ENCODE assay signal across 10 cellular contexts in the genomic region with DNA sequence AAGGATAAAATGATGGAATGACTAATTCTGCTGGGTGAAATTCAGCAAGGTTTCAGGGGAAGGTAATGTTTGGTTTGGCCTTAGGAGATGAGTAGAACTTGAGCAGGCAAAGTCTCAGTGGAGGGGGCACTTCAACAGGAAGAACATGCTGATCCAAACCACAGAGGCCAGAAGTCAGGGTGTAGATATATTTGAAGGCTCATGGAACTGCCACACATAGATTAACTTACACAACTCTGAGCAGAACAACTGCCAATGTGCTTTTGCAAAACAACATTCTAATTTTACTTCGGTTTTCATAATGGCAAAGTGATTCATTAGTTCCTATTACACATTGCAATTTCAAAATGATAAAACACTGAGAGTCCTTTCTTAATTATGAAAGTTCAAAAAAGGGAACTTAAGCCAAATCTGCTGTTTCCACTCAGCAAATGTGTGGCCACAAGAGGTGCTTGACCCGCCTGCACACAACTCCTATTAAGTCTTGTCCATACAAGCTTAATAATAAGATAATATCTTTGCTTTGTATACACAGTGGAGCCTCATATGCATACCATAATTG.
A peak's percentile ranks its signal among the peaks of the same experiment; 100 is the strongest.
DNase-seq lines count a peak whose midpoint lies in the region; ATAC-seq, FAIRE-seq and TF ChIP-seq lines count a peak whose summit lies in the region.
"Had no signal": no experiment of that assay in that cellular context is flagged by ENCODE, and none has a peak within 500 bp of the region (broad histone marks: within the 10 kb centered on the region; RNA-seq: fewer than 3 reads in every experiment).

No MANE protein-coding gene starts in this region.

- no peak for TF ChIP-seq CTCF in astrocyte (IDR thresholded peaks at IDR 0.05; ENCODE audit: insufficient read depth, low read depth, low read length)
- no peak for TF ChIP-seq CTCF in CD8-positive, alpha-beta T cell (IDR thresholded peaks at IDR 0.05)

- no peaks in the 10 kb centered on the region for H3K4me1 Mint-ChIP-seq in activated naive CD4-positive, alpha-beta T cell treated with anti-CD3 and anti-CD28 coated beads, Interleukin-2, amount 10 ng/mL, durations not matched to agents 7 days and 5 days
- H3K4me1 Mint-ChIP-seq in astrocyte (ENCODE audit: low read depth, unreplicated experiment) = peaks cover 19% of the 10 kb centered on the region
- peaks cover 4% of the 10 kb centered on the region for H3K4me1 Mint-ChIP-seq in CD8-positive, alpha-beta T cell (ENCODE audit: low read depth)
- H3K4me1 Mint-ChIP-seq in CD8-positive, alpha-beta memory T cell = no peaks in the 10 kb centered on the region
- no peaks in the 10 kb centered on the region for H3K4me1 Mint-ChIP-seq in activated CD4-positive, alpha-beta memory T cell treated with anti-CD3 and anti-CD28 coated beads, Interleukin-2, amount 10 ng/mL, durations not matched to agents 7 days and 5 days

- H3K36me3 ChIP-seq in astrocyte (ENCODE audit: insufficient read depth, low read length) = no peaks in the 10 kb centered on the region
- H3K36me3 ChIP-seq in CD8-positive, alpha-beta T cell (ENCODE audit: insufficient read depth, low read length) = no peaks in the 10 kb centered on the region
- H3K36me3 ChIP-seq in CD8-positive, alpha-beta memory T cell (ENCODE audit: insufficient read depth, low read length) = no peaks in the 10 kb centered on the region
- H3K36me3 ChIP-seq: BLaER1 had no signal

- H3K4me3 ChIP-seq in astrocyte (ENCODE audit: insufficient read depth, low read depth, low read length) = no peak overlapping the region
- H3K4me3 ChIP-seq in CD8-positive, alpha-beta T cell (ENCODE audit: low read depth, low read length) = no peak overlapping the region
- H3K4me3 ChIP-seq in CD8-positive, alpha-beta memory T cell (ENCODE audit: low read length) = no peak overlapping the region
- H3K4me3 ChIP-seq: BLaER1 had no signal

- no peak for DNase-seq in activated naive CD4-positive, alpha-beta T cell treated with anti-CD3 and anti-CD28 coated beads, Interleukin-2, amount 50 U/mL, for 72 hours (ENCODE audit: low spot score in 2 of 2)
- DNase-seq in activated naive CD4-positive, alpha-beta T cell treated with anti-CD3 and anti-CD28 coated beads, Interleukin-2, amount 10 ng/mL, durations not matched to agents 7 days and 5 days = no peak
- DNase-seq in astrocyte (ENCODE audit: low read depth) (peak; percentile 99), sciatic nerve (ENCODE audit: low spot score) (no peak)
- DNase-seq in CD8-positive, alpha-beta T cell = no peak
- DNase-seq in CD8-positive, alpha-beta memory T cell = no peak
- DNase-seq in activated CD4-positive, alpha-beta memory T cell treated with anti-CD3 and anti-CD28 coated beads, Interleukin-2, amount 10 ng/mL, durations not matched to agents 7 days and 5 days = no peak

- no peaks in the 10 kb centered on the region for H3K9me3 Mint-ChIP-seq in activated naive CD4-positive, alpha-beta T cell treated with anti-CD3 and anti-CD28 coated beads, Interleukin-2, amount 50 U/mL, for 72 hours
- H3K9me3 Mint-ChIP-seq in activated naive CD4-positive, alpha-beta T cell treated with anti-CD3 and anti-CD28 coated beads, Interleukin-2, amount 10 ng/mL, durations not matched to agents 7 days and 5 days = no peaks in the 10 kb centered on the region
- no peaks in the 10 kb centered on the region for H3K9me3 Mint-ChIP-seq in astrocyte (ENCODE audit: unreplicated experiment)
- H3K9me3 Mint-ChIP-seq in CD8-positive, alpha-beta T cell = no peaks in the 10 kb centered on the region
- no peaks in the 10 kb centered on the region for H3K9me3 Mint-ChIP-seq in CD8-positive, alpha-beta memory T cell
- no peaks in the 10 kb centered on the region for H3K9me3 Mint-ChIP-seq in activated CD4-positive, alpha-beta memory T cell treated with anti-CD3 and anti-CD28 coated beads, Interleukin-2, amount 10 ng/mL, durations not matched to agents 7 days and 5 days

- H3K4me2 ChIP-seq in astrocyte (ENCODE audit: low read length) = peak overlapping the region; percentile 31
- H3K4me2 ChIP-seq: BLaER1 had no signal

- no peak overlapping the region for H3K27ac Mint-ChIP-seq in activated naive CD4-positive, alpha-beta T cell treated with anti-CD3 and anti-CD28 coated beads, Interleukin-2, amount 50 U/mL, for 72 hours
- no peak overlapping the region for H3K27ac Mint-ChIP-seq in activated naive CD4-positive, alpha-beta T cell treated with anti-CD3 and anti-CD28 coated beads, Interleukin-2, amount 10 ng/mL, durations not matched to agents 7 days and 5 days
- peak overlapping the region; percentile 83 for H3K27ac Mint-ChIP-seq in astrocyte (ENCODE audit: unreplicated experiment)
- no peak overlapping the region for H3K27ac Mint-ChIP-seq in CD8-positive, alpha-beta T cell
- no peak overlapping the region for H3K27ac Mint-ChIP-seq in CD8-positive, alpha-beta memory T cell
- H3K27ac Mint-ChIP-seq in activated CD4-positive, alpha-beta memory T cell treated with anti-CD3 and anti-CD28 coated beads, Interleukin-2, amount 10 ng/mL, durations not matched to agents 7 days and 5 days = no peak overlapping the region

- no peaks in the 10 kb centered on the region for H4K20me1 ChIP-seq in astrocyte (ENCODE audit: insufficient read depth, low read length)
- H4K20me1 ChIP-seq: BLaER1 had no signal

- H3K27me3 ChIP-seq in astrocyte (ENCODE audit: insufficient read depth, low read length) = no peaks in the 10 kb centered on the region
- H3K27me3 ChIP-seq in CD8-positive, alpha-beta T cell (ENCODE audit: insufficient read depth, low read length) = no peaks in the 10 kb centered on the region
- H3K27me3 ChIP-seq in CD8-positive, alpha-beta memory T cell (ENCODE audit: insufficient read depth, low read length, poor library complexity, severe bottlenecking) = no peaks in the 10 kb centered on the region
- H3K27me3 ChIP-seq: BLaER1 had no signal

- H3K9me3 ChIP-seq in astrocyte (ENCODE audit: insufficient read depth, low read depth, low read length) = no peaks in the 10 kb centered on the region
- no peaks in the 10 kb centered on the region for H3K9me3 ChIP-seq in CD8-positive, alpha-beta T cell (ENCODE audit: low read length)
- no peaks in the 10 kb centered on the region for H3K9me3 ChIP-seq in CD8-positive, alpha-beta memory T cell (ENCODE audit: low read length)
- H3K9me3 ChIP-seq: BLaER1 had no signal

- peak overlapping the region; percentile 64 for H3K27ac ChIP-seq in astrocyte (ENCODE audit: low read depth, low read length)
- no peak overlapping the region for H3K27ac ChIP-seq in CD8-positive, alpha-beta T cell (ENCODE audit: low read depth, low read length)
- no peak overlapping the region for H3K27ac ChIP-seq in CD8-positive, alpha-beta memory T cell (ENCODE audit: low read depth, low read length)
- H3K27ac ChIP-seq: BLaER1, VCaP had no signal

- H3K27me3 Mint-ChIP-seq in activated naive CD4-positive, alpha-beta T cell treated with anti-CD3 and anti-CD28 coated beads, Interleukin-2, amount 10 ng/mL, durations not matched to agents 7 days and 5 days = no peaks in the 10 kb centered on the region
- H3K27me3 Mint-ChIP-seq in astrocyte (ENCODE audit: low read depth, unreplicated experiment) = no peaks in the 10 kb centered on the region
- H3K27me3 Mint-ChIP-seq in CD8-positive, alpha-beta T cell (ENCODE audit: low read depth) = peaks cover 8% of the 10 kb centered on the region
- peaks cover 3 to 6% of the 10 kb centered on the region in 2 donors for H3K27me3 Mint-ChIP-seq in CD8-positive, alpha-beta memory T cell
- no peaks in the 10 kb centered on the region for H3K27me3 Mint-ChIP-seq in activated CD4-positive, alpha-beta memory T cell treated with anti-CD3 and anti-CD28 coated beads, Interleukin-2, amount 10 ng/mL, durations not matched to agents 7 days and 5 days

- H3K4me3 Mint-ChIP-seq in activated naive CD4-positive, alpha-beta T cell treated with anti-CD3 and anti-CD28 coated beads, Interleukin-2, amount 10 ng/mL, durations not matched to agents 7 days and 5 days = no peak overlapping the region
- H3K4me3 Mint-ChIP-seq in astrocyte (ENCODE audit: unreplicated experiment) = no peak overlapping the region
- no peak overlapping the region for H3K4me3 Mint-ChIP-seq in CD8-positive, alpha-beta T cell
- no peak overlapping the region for H3K4me3 Mint-ChIP-seq in CD8-positive, alpha-beta memory T cell
- H3K4me3 Mint-ChIP-seq in activated CD4-positive, alpha-beta memory T cell treated with anti-CD3 and anti-CD28 coated beads, Interleukin-2, amount 10 ng/mL, durations not matched to agents 7 days and 5 days = no peak overlapping the region

- peaks cover 25% of the 10 kb centered on the region for H3K4me1 ChIP-seq in astrocyte (ENCODE audit: insufficient read depth, low read length)
- H3K4me1 ChIP-seq in CD8-positive, alpha-beta T cell (ENCODE audit: insufficient read depth, low read length) = no peaks in the 10 kb centered on the region
- H3K4me1 ChIP-seq in CD8-positive, alpha-beta memory T cell (ENCODE audit: insufficient read depth, low read length) = no peaks in the 10 kb centered on the region
- H3K4me1 ChIP-seq: BLaER1 had no signal

- intact Hi-C loops in sciatic nerve (cut with DNase I) = loop anchor here (1.0 kb wide), 1 partner anchor 20 kb away; no protein-coding TSS in a partner anchor
- intact Hi-C loops in CD8-positive, alpha-beta T cell (cut with DNase I, micrococcal nuclease) = no loop called here

- CTCF ChIA-PET in activated naive CD4-positive, alpha-beta T cell treated with anti-CD3 and anti-CD28 coated beads, Interleukin-2, amount 10 ng/mL, durations not matched to agents 7 days and 5 days (lab: Charles Lee) = no interaction called here
- CTCF ChIA-PET in CD8-positive, alpha-beta T cell (lab: Charles Lee) = interaction anchor here (1.4 kb wide), 1 partner anchor 15 kb away, joined by 4 read pairs; no protein-coding TSS in a partner anchor
- CTCF ChIA-PET in CD8-positive, alpha-beta memory T cell (lab: Charles Lee) = no interaction called here
- CTCF ChIA-PET in activated CD4-positive, alpha-beta memory T cell treated with anti-CD3 and anti-CD28 coated beads, Interleukin-2, amount 10 ng/mL, durations not matched to agents 7 days and 5 days (lab: Charles Lee) = no interaction called here

- peak; percentile 97 for FAIRE-seq in astrocyte (lab: Jason Lieb, UNC)

- ATAC-seq in activated naive CD4-positive, alpha-beta T cell treated with anti-CD3 and anti-CD28 coated beads, Interleukin-2, amount 50 U/mL, for 72 hours = peak; percentile 51 to 58
- ATAC-seq in HG03280 (IDR thresholded peaks at IDR 0.05; ENCODE audit: unreplicated experiment) = peak; percentile 63
- peak; percentile 93 for ATAC-seq in sciatic nerve
- no peak for ATAC-seq in CD8-positive, alpha-beta T cell

- POLR2A ChIA-PET in CD8-positive, alpha-beta T cell (lab: Charles Lee) = no interaction called here
- POLR2A ChIA-PET in CD8-positive, alpha-beta memory T cell (lab: Charles Lee) = no interaction called here
- POLR2A ChIA-PET in activated CD4-positive, alpha-beta memory T cell treated with anti-CD3 and anti-CD28 coated beads, Interleukin-2, amount 10 ng/mL, durations not matched to agents 7 days and 5 days (lab: Charles Lee) = no interaction called here

- peak overlapping the region; percentile 35 for H3K9ac ChIP-seq in astrocyte (ENCODE audit: low read length)
- H3K9ac ChIP-seq: BLaER1 had no signal

- no peaks in the 10 kb centered on the region for H3K36me3 Mint-ChIP-seq in activated naive CD4-positive, alpha-beta T cell treated with anti-CD3 and anti-CD28 coated beads, Interleukin-2, amount 50 U/mL, for 72 hours
- no peaks in the 10 kb centered on the region for H3K36me3 Mint-ChIP-seq in activated naive CD4-positive, alpha-beta T cell treated with anti-CD3 and anti-CD28 coated beads, Interleukin-2, amount 10 ng/mL, durations not matched to agents 7 days and 5 days
- H3K36me3 Mint-ChIP-seq in astrocyte (ENCODE audit: low read depth, unreplicated experiment) = peaks cover 5% of the 10 kb centered on the region
- no peaks in the 10 kb centered on the region for H3K36me3 Mint-ChIP-seq in CD8-positive, alpha-beta T cell
- H3K36me3 Mint-ChIP-seq in CD8-positive, alpha-beta memory T cell = no peaks in the 10 kb centered on the region
- H3K36me3 Mint-ChIP-seq in activated CD4-positive, alpha-beta memory T cell treated with anti-CD3 and anti-CD28 coated beads, Interleukin-2, amount 10 ng/mL, durations not matched to agents 7 days and 5 days (ENCODE audit: low read depth) = no peaks in the 10 kb centered on the region

- H3K79me2 ChIP-seq in astrocyte (ENCODE audit: insufficient read depth, low read length) = no peaks in the 10 kb centered on the region

- H2AFZ ChIP-seq in astrocyte (ENCODE audit: low read depth, low read length) = no peak overlapping the region
